In genomic region chr5:94872526-94872925, GRCh38 we compare ENCODE assay signal across 24 cellular contexts.
"Had no signal": no experiment of that assay in that cellular context is flagged by ENCODE, and none has a peak within 500 bp of the region (broad histone marks: within the 10 kb centered on the region; RNA-seq: fewer than 3 reads in every experiment).

No MANE protein-coding gene starts in this region.

- ATAC-seq: activated naive CD4-positive, alpha-beta T cell treated with anti-CD3 and anti-CD28 coated beads, Interleukin-2, amount 50 U/mL, for 72 hours; foreskin keratinocyte; heart left ventricle; mucosa of descending colon; sciatic nerve; stimulated activated effector memory CD8-positive, alpha-beta T cell treated with anti-CD3 and anti-CD28 coated beads, Interleukin-12 subunit alpha, Interleukin-12 subunit beta, amount 100 ng/mL, for 72 hours had no signal

- H3K4me1 Mint-ChIP-seq: memory B cell; naive B cell; stimulated activated effector memory CD8-positive, alpha-beta T cell treated with anti-CD3 and anti-CD28 coated beads, Interleukin-12 subunit alpha, Interleukin-12 subunit beta, amount 100 ng/mL, for 72 hours had no signal

- H3K9me3 ChIP-seq: heart left ventricle, left ventricle myocardium inferior, mucosa of descending colon, ovary, stomach, testis had no signal

- H3K9me3 Mint-ChIP-seq: activated naive CD4-positive, alpha-beta T cell treated with anti-CD3 and anti-CD28 coated beads, Interleukin-2, amount 50 U/mL, for 72 hours; activated T-helper 1 cell treated with anti-CD3 and anti-CD28 coated beads, Interleukin-12 subunit alpha, Interleukin-12 subunit beta, Interleukin-2, Interleukin-4 antibody, amounts not matched to agents 30 ng/mL and 10 ng/mL and 1 ng/mL, durations not matched to agents 14 hours and 24 hours and 36 hours; memory B cell; naive B cell; neural crest cell; stimulated activated effector memory CD8-positive, alpha-beta T cell treated with anti-CD3 and anti-CD28 coated beads, Interleukin-12 subunit alpha, Interleukin-12 subunit beta, amount 100 ng/mL, for 72 hours; type B pancreatic cell had no signal

- H3K4me1 ChIP-seq: adrenal gland, foreskin keratinocyte, heart left ventricle, left ventricle myocardium inferior, stomach, testis had no signal

- H3K27ac ChIP-seq: adrenal gland, cardiac muscle cell, foreskin keratinocyte, left ventricle myocardium inferior, ovary, stomach, testis, VCaP had no signal

- H3K4me3 Mint-ChIP-seq: activated T-helper 1 cell treated with anti-CD3 and anti-CD28 coated beads, Interleukin-12 subunit alpha, Interleukin-12 subunit beta, Interleukin-2, Interleukin-4 antibody, amounts not matched to agents 30 ng/mL and 10 ng/mL and 1 ng/mL, durations not matched to agents 14 hours and 24 hours and 36 hours; memory B cell; naive B cell; neural crest cell; stimulated activated effector memory CD8-positive, alpha-beta T cell treated with anti-CD3 and anti-CD28 coated beads, Interleukin-12 subunit alpha, Interleukin-12 subunit beta, amount 100 ng/mL, for 72 hours; type B pancreatic cell had no signal

- H3K27ac Mint-ChIP-seq: activated naive CD4-positive, alpha-beta T cell treated with anti-CD3 and anti-CD28 coated beads, Interleukin-2, amount 50 U/mL, for 72 hours; activated T-helper 1 cell treated with anti-CD3 and anti-CD28 coated beads, Interleukin-12 subunit alpha, Interleukin-12 subunit beta, Interleukin-2, Interleukin-4 antibody, amounts not matched to agents 30 ng/mL and 10 ng/mL and 1 ng/mL, durations not matched to agents 14 hours and 24 hours and 36 hours; memory B cell; naive B cell; stimulated activated effector memory CD8-positive, alpha-beta T cell treated with anti-CD3 and anti-CD28 coated beads, Interleukin-12 subunit alpha, Interleukin-12 subunit beta, amount 100 ng/mL, for 72 hours; type B pancreatic cell had no signal

- H3K4me3 ChIP-seq: adrenal gland, cardiac muscle cell, heart left ventricle, left ventricle myocardium inferior, mucosa of descending colon, ovary, smooth muscle cell, stomach, testis had no signal

- DNase-seq: activated CD4-positive, alpha-beta T cell treated with anti-CD3 and anti-CD28 coated beads, Interleukin-2, amount 50 U/mL, for 48 hours; activated gamma-delta T cell treated with Interleukin-2 at 50 U/mL for 16 hours; activated T-cell treated with anti-CD3 and anti-CD28 coated beads for 4 hours; adrenal gland; foreskin keratinocyte; heart left ventricle; kidney glomerular epithelial cell; left ventricle myocardium inferior; mucosa of descending colon; naive B cell; ovary; stimulated activated CD4-positive, alpha-beta T cell treated with anti-CD3 and anti-CD28 coated beads, Interleukin-4, amount 100 ng/mL, for 1 hour; stomach; testis had no signal

- H3K27me3 Mint-ChIP-seq: memory B cell, naive B cell, type B pancreatic cell had no signal

- H3K36me3 Mint-ChIP-seq: activated naive CD4-positive, alpha-beta T cell treated with anti-CD3 and anti-CD28 coated beads, Interleukin-2, amount 50 U/mL, for 72 hours; memory B cell; naive B cell; stimulated activated effector memory CD8-positive, alpha-beta T cell treated with anti-CD3 and anti-CD28 coated beads, Interleukin-12 subunit alpha, Interleukin-12 subunit beta, amount 100 ng/mL, for 72 hours; type B pancreatic cell had no signal

- H3K36me3 ChIP-seq: adrenal gland, cardiac muscle cell, left ventricle myocardium inferior, ovary had no signal

- H3K27me3 ChIP-seq: adrenal gland, cardiac muscle cell, foreskin keratinocyte, heart left ventricle, ovary, stomach, testis had no signal
